17 cellular contexts compared by ENCODE assay signal in the genomic region with DNA sequence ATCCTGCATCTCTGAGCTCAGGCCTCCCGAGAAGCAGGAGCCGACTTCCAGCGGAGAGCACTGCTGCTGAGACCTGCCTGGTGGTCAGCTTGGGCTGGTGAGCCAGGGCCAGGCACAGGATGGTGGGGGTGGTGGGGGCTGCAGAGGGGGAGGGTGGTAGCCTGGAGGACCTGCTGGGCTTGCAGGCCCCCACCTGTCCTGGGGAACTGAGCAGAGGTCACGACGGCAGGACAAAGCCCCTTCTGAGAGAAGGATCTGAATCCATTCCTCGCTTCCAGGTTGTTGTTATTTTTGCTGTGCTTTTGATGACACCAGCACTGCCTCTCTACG. TPM values are rescaled to one million over a fixed set of nuclear protein-coding genes. Genes with fewer than 3 reads are reported as not detected.
A peak's percentile ranks its signal among the peaks of the same experiment; 100 is the strongest.
DNase-seq lines count a peak whose midpoint lies in the region; TF ChIP-seq lines count a peak whose summit lies in the region.
"Had no signal": no experiment of that assay in that cellular context is flagged by ENCODE, and none has a peak within 500 bp of the region (broad histone marks: within the 10 kb centered on the region; RNA-seq: fewer than 3 reads in every experiment).

No MANE protein-coding gene starts in this region.

- peaks cover 88% of the 10 kb centered on the region for H3K4me1 Mint-ChIP-seq in CD14-positive monocyte
- H3K4me1 Mint-ChIP-seq in activated CD4-positive, alpha-beta memory T cell treated with anti-CD3 and anti-CD28 coated beads, Interleukin-2, amount 10 ng/mL, durations not matched to agents 7 days and 5 days, result peaks cover 12% of the 10 kb centered on the region

- H3K36me3 ChIP-seq in sigmoid colon, result no peaks in the 10 kb centered on the region
- no peaks in the 10 kb centered on the region for H3K36me3 ChIP-seq in ascending aorta

- H3K9me3 Mint-ChIP-seq in CD14-positive monocyte, result peaks cover 0 to 3% (median 0%) of the 10 kb centered on the region in 7 donors
- H3K9me3 Mint-ChIP-seq in activated CD4-positive, alpha-beta memory T cell treated with anti-CD3 and anti-CD28 coated beads, Interleukin-2, amount 10 ng/mL, durations not matched to agents 7 days and 5 days, result no peaks in the 10 kb centered on the region
- H3K9me3 Mint-ChIP-seq: CD4-positive, alpha-beta T cell had no signal

- POLR2A ChIA-PET in activated CD4-positive, alpha-beta memory T cell treated with anti-CD3 and anti-CD28 coated beads, Interleukin-2, amount 10 ng/mL, durations not matched to agents 7 days and 5 days (lab: Charles Lee), result no interaction called here

- H3K36me3 Mint-ChIP-seq in CD14-positive monocyte, result peaks cover 2 to 18% of the 10 kb centered on the region in 2 donors
- H3K36me3 Mint-ChIP-seq in activated CD4-positive, alpha-beta memory T cell treated with anti-CD3 and anti-CD28 coated beads, Interleukin-2, amount 10 ng/mL, durations not matched to agents 7 days and 5 days (ENCODE audit: low read depth), result no peaks in the 10 kb centered on the region

- no peak for TF ChIP-seq POLR2A in sigmoid colon (IDR thresholded peaks at IDR 0.05)

- no peak overlapping the region for H3K4me3 ChIP-seq in sigmoid colon
- no peak overlapping the region for H3K4me3 ChIP-seq in ascending aorta
- H3K4me3 ChIP-seq: GM12878, GM23248 had no signal

- TF ChIP-seq CTCF in CD14-positive monocyte (IDR thresholded peaks at IDR 0.05), result no peak
- no peak for TF ChIP-seq CTCF in sigmoid colon (IDR thresholded peaks at IDR 0.05)
- TF ChIP-seq CTCF in ascending aorta (IDR thresholded peaks at IDR 0.05), result no peak

- CTCF ChIA-PET in activated CD4-positive, alpha-beta memory T cell treated with anti-CD3 and anti-CD28 coated beads, Interleukin-2, amount 10 ng/mL, durations not matched to agents 7 days and 5 days (lab: Charles Lee), result no interaction called here

- H3K27ac Mint-ChIP-seq in CD14-positive monocyte, result peak overlapping the region in 5 of 7 donors; percentile 19 to 99 (median 64)
- no peak overlapping the region for H3K27ac Mint-ChIP-seq in activated CD4-positive, alpha-beta memory T cell treated with anti-CD3 and anti-CD28 coated beads, Interleukin-2, amount 10 ng/mL, durations not matched to agents 7 days and 5 days
- H3K27ac Mint-ChIP-seq: CD4-positive, alpha-beta T cell had no signal

- H3K9me3 ChIP-seq in sigmoid colon (no peaks in the 10 kb centered on the region), ascending aorta (no peaks in the 10 kb centered on the region)

- DNase-seq in activated effector memory CD4-positive, alpha-beta T cell treated with anti-CD3 and anti-CD28 coated beads, Interleukin-2, amount 50 U/mL, for 16 hours, result peak; percentile 19
- DNase-seq in activated effector memory CD4-positive, alpha-beta T cell treated with Interleukin-2 at 50 U/mL for 16 hours, result no peak
- no peak for DNase-seq in CD14-positive monocyte (ENCODE audit: low spot score)
- peak; percentile 28 for DNase-seq in mesenteric fat pad (ENCODE audit: low spot score)
- peak; percentile 25 for DNase-seq in sigmoid colon
- no peak for DNase-seq in ascending aorta (ENCODE audit: low spot score in 2 of 2)
- no peak for DNase-seq in activated CD4-positive, alpha-beta memory T cell treated with anti-CD3 and anti-CD28 coated beads, Interleukin-2, amount 10 ng/mL, durations not matched to agents 7 days and 5 days
- DNase-seq in stimulated activated CD4-positive, alpha-beta T cell treated with anti-CD3 and anti-CD28 coated beads, Interleukin-2, amount 100 ng/mL, for 24 hours, result no peak
- DNase-seq: Calu3; CD4-positive, alpha-beta T cell; DMS 273 treated with DMSO at 0.1 percent for 48 hours; GM23248 had no signal

- WGBS in sigmoid colon, 2 donors, result 82 to 87% methylated on average over 7 of the region's 7 CpGs

- TF ChIP-seq EP300 in sigmoid colon (IDR thresholded peaks at IDR 0.05), result no peak

- H3K27ac ChIP-seq in sigmoid colon (no peak overlapping the region), ascending aorta (no peak overlapping the region)
- H3K27ac ChIP-seq: 22Rv1, GM23248 had no signal

- intact Hi-C loops in CD14-positive monocyte (cut with micrococcal nuclease), result no loop called here
- intact Hi-C loops in sigmoid colon (cut with DNase I), result no loop called here
- intact Hi-C loops in ascending aorta (cut with DNase I), result no loop called here

- H3K4me1 ChIP-seq in sigmoid colon, result no peaks in the 10 kb centered on the region
- no peaks in the 10 kb centered on the region for H3K4me1 ChIP-seq in ascending aorta

- no peaks in the 10 kb centered on the region for H3K27me3 Mint-ChIP-seq in CD14-positive monocyte (ENCODE audit: low read depth in 3 of 3)
- peaks cover 6% of the 10 kb centered on the region for H3K27me3 Mint-ChIP-seq in activated CD4-positive, alpha-beta memory T cell treated with anti-CD3 and anti-CD28 coated beads, Interleukin-2, amount 10 ng/mL, durations not matched to agents 7 days and 5 days
- H3K27me3 Mint-ChIP-seq: CD4-positive, alpha-beta T cell had no signal

- no peak overlapping the region for H3K4me3 Mint-ChIP-seq in CD14-positive monocyte
- no peak overlapping the region for H3K4me3 Mint-ChIP-seq in activated CD4-positive, alpha-beta memory T cell treated with anti-CD3 and anti-CD28 coated beads, Interleukin-2, amount 10 ng/mL, durations not matched to agents 7 days and 5 days
- H3K4me3 Mint-ChIP-seq: CD4-positive, alpha-beta T cell had no signal

- no peaks in the 10 kb centered on the region for H3K27me3 ChIP-seq in sigmoid colon
- no peaks in the 10 kb centered on the region for H3K27me3 ChIP-seq in ascending aorta

RNA-seq across cellular contexts. Expression of gene CD93, which starts 35.6 kb away (rescaled TPM):
- 10 to 100 TPM; 26.0 to 48.9 TPM for polyA plus RNA-seq in CD14-positive monocyte
- total RNA-seq in mesenteric fat pad, result 105 TPM
- 10 to 100 TPM; 14.2 to 27.2 (median 17.7) TPM for total RNA-seq in sigmoid colon
- 10 to 100 TPM in 2 of 3 donors, 1 to 10 TPM in 1; 1.8 to 14.5 (median 10.6) TPM for polyA plus RNA-seq in sigmoid colon
- 206 TPM for total RNA-seq in ascending aorta
- total RNA-seq in activated CD4-positive, alpha-beta memory T cell treated with anti-CD3 and anti-CD28 coated beads, Interleukin-2, amount 10 ng/mL, durations not matched to agents 7 days and 5 days, result 1 to 10 TPM; 5.1 to 5.6 TPM
- total RNA-seq: Calu3, G401, GM23248, HT-29 had no signal
- polyA plus RNA-seq: BJ had no signal

Comparison
In these comparisons a context has a peak if more than half of its experiments do, and no peak if none do; other contexts are left out.
1. DNase-seq: peak in activated effector memory CD4-positive, alpha-beta T cell treated with anti-CD3 and anti-CD28 coated beads, Interleukin-2, amount 50 U/mL, for 16 hours (single experiment), mesenteric fat pad (single experiment) and sigmoid colon (single experiment); none in activated effector memory CD4-positive, alpha-beta T cell treated with Interleukin-2 at 50 U/mL for 16 hours (single experiment), CD14-positive monocyte (single experiment), ascending aorta (0 of 2), activated CD4-positive, alpha-beta memory T cell treated with anti-CD3 and anti-CD28 coated beads, Interleukin-2, amount 10 ng/mL, durations not matched to agents 7 days and 5 days (single experiment) and stimulated activated CD4-positive, alpha-beta T cell treated with anti-CD3 and anti-CD28 coated beads, Interleukin-2, amount 100 ng/mL, for 24 hours (0 of 2).